In the genomic region with DNA sequence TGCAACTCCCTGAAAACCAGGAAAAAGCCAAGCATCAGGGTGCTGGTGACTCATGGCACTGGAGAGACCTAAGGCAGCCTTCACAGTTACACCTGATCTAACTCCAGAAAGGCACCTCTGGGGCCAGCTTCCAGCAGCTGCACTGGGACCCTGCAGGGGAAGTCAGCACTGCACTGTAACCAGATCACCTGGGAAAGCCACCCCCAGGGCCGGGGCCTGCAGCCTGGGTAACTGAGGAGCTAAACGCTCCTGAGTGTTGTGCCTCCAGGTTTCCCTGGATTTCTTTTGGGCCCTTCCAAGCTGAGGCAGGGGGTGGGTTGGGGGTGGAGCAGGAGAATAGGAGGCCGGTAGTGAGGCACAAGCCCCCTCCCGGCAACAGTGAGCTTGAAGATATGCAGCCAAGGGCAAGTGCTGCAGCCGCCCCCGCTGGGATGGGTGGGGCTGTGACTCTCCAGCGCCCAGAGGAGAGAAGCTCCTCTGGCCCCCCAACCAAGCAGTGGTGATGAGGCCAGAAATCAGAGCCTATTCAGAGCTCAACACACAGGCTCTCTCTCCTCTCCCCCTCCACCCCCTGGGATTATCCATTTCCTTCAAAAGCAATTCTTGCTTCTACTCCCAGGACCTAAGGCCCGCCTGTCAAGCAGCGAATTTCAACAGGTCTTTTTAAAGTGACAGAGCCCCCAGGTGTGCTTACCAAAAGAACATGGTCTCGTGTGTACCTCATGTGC, we compare ENCODE assay signal across 2 cellular contexts.
TF ChIP-seq lines count a peak whose summit lies in the region.

No MANE protein-coding gene starts in this region.

TF ChIP-seq in SK-N-SH, 30 proteins besides CTCF, POLR2A, EP300 and RAD21 (continued from another document):
- no peak for TF ChIP-seq NFIC (IDR thresholded peaks at IDR 0.05; ENCODE audit: borderline replicate concordance)
- no peak for TF ChIP-seq NRF1 (IDR thresholded peaks at IDR 0.05; ENCODE audit: low read depth, low read length)
- TF ChIP-seq ELF1 (IDR thresholded peaks at IDR 0.05): no peak
- no peak for TF ChIP-seq GABPA (IDR thresholded peaks at IDR 0.05; ENCODE audit: low read depth)
- no peak for TF ChIP-seq MEF2A (IDR thresholded peaks at IDR 0.05; ENCODE audit: borderline replicate concordance, low read depth)
- TF ChIP-seq RFX5 (IDR thresholded peaks at IDR 0.05; ENCODE audit: low read length): no peak
- no peak for TF ChIP-seq SIN3A (IDR thresholded peaks at IDR 0.05; ENCODE audit: borderline replicate concordance, low read depth, low read length)
- TF ChIP-seq, protein P1, sequence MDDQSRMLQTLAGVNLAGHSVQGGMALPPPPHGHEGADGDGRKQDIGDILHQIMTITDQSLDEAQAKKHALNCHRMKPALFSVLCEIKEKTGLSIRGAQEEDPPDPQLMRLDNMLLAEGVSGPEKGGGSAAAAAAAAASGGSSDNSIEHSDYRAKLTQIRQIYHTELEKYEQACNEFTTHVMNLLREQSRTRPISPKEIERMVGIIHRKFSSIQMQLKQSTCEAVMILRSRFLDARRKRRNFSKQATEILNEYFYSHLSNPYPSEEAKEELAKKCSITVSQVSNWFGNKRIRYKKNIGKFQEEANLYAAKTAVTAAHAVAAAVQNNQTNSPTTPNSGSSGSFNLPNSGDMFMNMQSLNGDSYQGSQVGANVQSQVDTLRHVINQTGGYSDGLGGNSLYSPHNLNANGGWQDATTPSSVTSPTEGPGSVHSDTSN (IDR thresholded peaks at IDR 0.05): no peak
- no peak for TF ChIP-seq ZBTB33 (IDR thresholded peaks at IDR 0.05; ENCODE audit: borderline replicate concordance, low read depth)
- no peak for TF ChIP-seq TEAD4 (IDR thresholded peaks at IDR 0.05; ENCODE audit: borderline replicate concordance, insufficient read depth)
- TF ChIP-seq JUND (IDR thresholded peaks at IDR 0.05): no peak
- TF ChIP-seq, protein P2, sequence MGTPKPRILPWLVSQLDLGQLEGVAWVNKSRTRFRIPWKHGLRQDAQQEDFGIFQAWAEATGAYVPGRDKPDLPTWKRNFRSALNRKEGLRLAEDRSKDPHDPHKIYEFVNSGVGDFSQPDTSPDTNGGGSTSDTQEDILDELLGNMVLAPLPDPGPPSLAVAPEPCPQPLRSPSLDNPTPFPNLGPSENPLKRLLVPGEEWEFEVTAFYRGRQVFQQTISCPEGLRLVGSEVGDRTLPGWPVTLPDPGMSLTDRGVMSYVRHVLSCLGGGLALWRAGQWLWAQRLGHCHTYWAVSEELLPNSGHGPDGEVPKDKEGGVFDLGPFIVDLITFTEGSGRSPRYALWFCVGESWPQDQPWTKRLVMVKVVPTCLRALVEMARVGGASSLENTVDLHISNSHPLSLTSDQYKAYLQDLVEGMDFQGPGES (IDR thresholded peaks at IDR 0.05; ENCODE audit: low read depth, low read length): no peak
- TF ChIP-seq FOSL2 (IDR thresholded peaks at IDR 0.05; ENCODE audit: borderline replicate concordance, low read depth): no peak

TF ChIP-seq in SK-N-SH treated with all-trans-retinoic acid at 6 μM for 48 hours, 23 proteins besides CTCF, POLR2A, EP300 and RAD21 (continued from another document):
- TF ChIP-seq CREB5 (CRISPR knock-in tag; IDR thresholded peaks at IDR 0.05; ENCODE audit: low read depth) (no peak), OSR1 (CRISPR knock-in tag; IDR thresholded peaks at IDR 0.05) (no peak), ESRRG (CRISPR knock-in tag; IDR thresholded peaks at IDR 0.05) (no peak)
